Comparison of ENCODE assay signal across 3 cellular contexts in the genomic region with DNA sequence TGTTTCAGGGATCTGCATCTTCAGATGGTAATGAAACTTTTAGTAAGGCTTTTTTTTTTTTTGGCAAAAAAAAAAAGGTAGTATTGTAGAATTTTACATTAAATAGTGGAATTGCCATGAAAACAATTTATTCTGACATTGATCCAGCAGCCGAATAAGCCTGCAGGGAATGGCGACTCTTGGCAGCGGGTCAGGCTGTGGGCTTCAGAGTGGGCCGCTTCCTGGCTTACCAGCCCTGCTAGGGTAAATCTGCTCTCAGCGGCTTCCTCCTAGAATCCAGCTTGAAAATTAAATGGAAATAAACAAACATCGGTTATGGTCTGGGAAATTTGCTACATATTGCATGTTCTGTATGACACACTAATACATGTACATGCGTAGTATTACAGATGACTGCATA.
"Had no signal": no experiment of that assay in that cellular context is flagged by ENCODE, and none has a peak within 500 bp of the region (broad histone marks: within the 10 kb centered on the region; RNA-seq: fewer than 3 reads in every experiment).

No MANE protein-coding gene starts in this region.

- ATAC-seq: GM12878 had no signal

- DNase-seq: GDM1, GF-D8 had no signal
